In genomic region chr17:29549169-29549935, GRCh38 we compare ENCODE assay signal across 12 cellular contexts. TPM values are rescaled to one million over a fixed set of nuclear protein-coding genes. Genes with fewer than 3 reads are reported as not detected.
DNase-seq lines count a peak whose midpoint lies in the region; ATAC-seq, FAIRE-seq and TF ChIP-seq lines count a peak whose summit lies in the region.
"Had no signal": no experiment of that assay in that cellular context is flagged by ENCODE, and none has a peak within 500 bp of the region (broad histone marks: within the 10 kb centered on the region; RNA-seq: fewer than 3 reads in every experiment).

No MANE protein-coding gene starts in this region.

- TF ChIP-seq POLR2A in GM12878 (IDR thresholded peaks at IDR 0.05; ENCODE audit: low read depth, low read length): no peak

- DNase-seq in NCI-H2029 treated with DMSO at 0.1 percent for 48 hours (lab: John Stamatoyannopoulos, UW) (peak; percentile 9), NCI-H2029 (lab: John Stamatoyannopoulos, UW) (no peak), HTR-8/SVneo (ENCODE audit: insufficient read length, low spot score) (no peak), GM12878 (ENCODE audit: low read depth, low spot score) (no peak), MCF 10A (ENCODE audit: unreplicated experiment) (no peak), AG08396 (ENCODE audit: low spot score) (no peak), NCI-H748 treated with DMSO at 0.1 percent for 48 hours (lab: John Stamatoyannopoulos, UW) (no peak)
- DNase-seq: left lung; MM.1S; stimulated activated naive CD4-positive, alpha-beta T cell treated with Interleukin-2 at 50 U/mL for 16 hours had no signal

- H3K4me2 ChIP-seq in GM12878 (ENCODE audit: control insufficient read depth, insufficient read depth): no peak overlapping the region

- H3K9me3 ChIP-seq in GM12878 (replicated peaks; ENCODE audit: control insufficient read depth, insufficient read depth, low read length): no peaks in the 10 kb centered on the region
- H3K9me3 ChIP-seq: ascending aorta, left lung had no signal

- H3K4me1 Mint-ChIP-seq in nephron (peaks cover 24% of the 10 kb centered on the region), MCF 10A (ENCODE audit: insufficient read depth, unreplicated experiment) (peaks cover 6% of the 10 kb centered on the region)

- FAIRE-seq in HTR-8/SVneo (lab: Jason Lieb, UNC) (peak; percentile 78), GM12878 (lab: Jason Lieb, UNC) (no peak)

- H3K27ac Mint-ChIP-seq in nephron (peak overlapping the region in 2 of 3 experiments; percentile 29), MCF 10A (ENCODE audit: low read depth, unreplicated experiment) (no peak overlapping the region)

- no peak overlapping the region for H3K9ac ChIP-seq in GM12878 (ENCODE audit: control insufficient read depth, insufficient read depth, low read length)

- H4K20me1 ChIP-seq in GM12878 (ENCODE audit: control insufficient read depth, insufficient read depth): no peaks in the 10 kb centered on the region

- WGBS in GM12878 (ENCODE audit: insufficient coverage, insufficient replicate concordance, low lambda C conversion rate, missing lambda C conversion rate): 48% methylated on average over 5 of the region's 5 CpGs

- H3K27me3 Mint-ChIP-seq in nephron (ENCODE audit: low read depth) (no peaks in the 10 kb centered on the region), MCF 10A (ENCODE audit: insufficient read depth, unreplicated experiment) (no peaks in the 10 kb centered on the region)

- TF ChIP-seq EP300 in GM12878 (IDR thresholded peaks at IDR 0.05; ENCODE audit: borderline replicate concordance in 1 of 2, control insufficient read depth in 1 of 2, low read depth in 2 of 2, low read length in 2 of 2): no peak

- BruUV-seq in GM12878 (replicated peaks; lab: Mats Ljungman, UMichigan) (no TSS peak), MCF 10A (replicated peaks; lab: Mats Ljungman, UMichigan) (no TSS peak)

- intact Hi-C loops in GM12878 (cut with micrococcal nuclease; ENCODE audit: unreplicated experiment): no loop called here
- intact Hi-C loops in MCF 10A (cut with micrococcal nuclease): no loop called here

- RAD21 ChIA-PET in GM12878 (lab: Charles Lee; ENCODE audit: unreplicated experiment): interaction anchor here (1.1 kb wide), 2 partner anchors 13 to 180 kb away, joined by 3 to 5 read pairs; no protein-coding TSS in a partner anchor

- peak; percentile 92 for ATAC-seq in GM12878
- ATAC-seq: left lung had no signal

- H3K36me3 ChIP-seq in GM12878 (ENCODE audit: control insufficient read depth in 2 of 2, insufficient read depth in 2 of 2, low read length in 1 of 2): no peaks in the 10 kb centered on the region; a peak in 1 of 4 replicates

- H3K4me3 ChIP-seq in GM12878: no peak overlapping the region
- H3K4me3 ChIP-seq: ascending aorta, left lung had no signal

- H3K36me3 Mint-ChIP-seq in nephron (ENCODE audit: low read depth) (peaks cover 20% of the 10 kb centered on the region), MCF 10A (ENCODE audit: insufficient read depth, unreplicated experiment) (peaks cover 39% of the 10 kb centered on the region)

- CTCF ChIA-PET in GM12878 (lab: Yijun Ruan, JAX) (interaction anchor here (0.5 to 2.2 kb wide), 7 partner anchors 12 to 313 kb away, joined by 3 to 9 read pairs (median 4); no protein-coding TSS in a partner anchor), MCF 10A (lab: Yijun Ruan, JAX) (interaction anchor here (0.5 to 0.7 kb wide), 4 partner anchors 14 to 544 kb away, joined by 3 read pairs; no protein-coding TSS in a partner anchor)

- peaks cover 9% of the 10 kb centered on the region; the same call in 1 of the 2 replicates for H3K4me1 ChIP-seq in GM12878 (ENCODE audit: control insufficient read depth, insufficient read depth, low read length)
- H3K4me1 ChIP-seq: ascending aorta had no signal

- SMC1A ChIA-PET in GM12878 (lab: Charles Lee; ENCODE audit: uncharacterized antibody, unreplicated experiment): interaction anchor here (1.0 to 1.8 kb wide), 2 partner anchors 11 to 180 kb away, joined by 4 to 5 read pairs; no protein-coding TSS in a partner anchor

- H3K4me3 Mint-ChIP-seq in nephron (no peak overlapping the region), MCF 10A (ENCODE audit: unreplicated experiment) (no peak overlapping the region)

- in situ Hi-C loops in GM12878 (cut with MboI): no loop called here

- H3K9me3 Mint-ChIP-seq in nephron (no peaks in the 10 kb centered on the region), MCF 10A (ENCODE audit: unreplicated experiment) (no peaks in the 10 kb centered on the region)

- no peak for TF ChIP-seq CTCF in GM12878 (IDR thresholded peaks at IDR 0.05 in 2 of 3, conservative IDR thresholded peaks at IDR 0.05 in 1 of 3; ENCODE audit: control insufficient read depth in 2 of 3, extremely low read depth in 1 of 3, insufficient read depth in 1 of 3, low read depth in 3 of 3, low read length in 3 of 3)
- no peak for TF ChIP-seq CTCF in nephron (IDR thresholded peaks at IDR 0.05; ENCODE audit: unreplicated experiment in 3 of 3)
- no peak for TF ChIP-seq CTCF in MCF 10A (IDR thresholded peaks at IDR 0.05; ENCODE audit: unreplicated experiment)

- POLR2A ChIA-PET in GM12878 (lab: Charles Lee): interaction anchor here (0.6 to 1.0 kb wide), 2 partner anchors 12 to 30 kb away, joined by 3 to 5 read pairs; no protein-coding TSS in a partner anchor
- POLR2A ChIA-PET in MCF 10A (lab: Yijun Ruan, JAX): interaction anchor here (0.7 kb wide), 1 partner anchor 18 kb away, joined by 4 read pairs; the partner anchor contains the start of gene ABHD15

- H2AFZ ChIP-seq in GM12878 (ENCODE audit: control insufficient read depth, low read depth, low read length): no peak overlapping the region

- H3K27me3 ChIP-seq in GM12878 (replicated peaks in 1 of 2; ENCODE audit: control insufficient read depth in 2 of 2, insufficient read depth in 2 of 2, low read length in 1 of 2): no peaks in the 10 kb centered on the region
- H3K27me3 ChIP-seq: ascending aorta, left lung had no signal

- H3K27ac ChIP-seq in GM12878 (ENCODE audit: control insufficient read depth, insufficient read depth): no peak overlapping the region
- H3K27ac ChIP-seq: ascending aorta, left lung had no signal

- TF ChIP-seq RAD21 in GM12878 (IDR thresholded peaks at IDR 0.05; ENCODE audit: insufficient read depth, low read depth, low read length): no peak

- no peaks in the 10 kb centered on the region for H3K79me2 ChIP-seq in GM12878 (ENCODE audit: control insufficient read depth, insufficient read depth, low read length)

RNA-seq across cellular contexts. Expression of gene ABHD15, which starts 17.5 kb away (rescaled TPM):
- 7.5 and 8.0 TPM in 2 replicates for total RNA-seq in GM12878 (2013; cell fraction: nucleolus; rRNA removed)
- total RNA-seq in GM12878 (2014; rRNA removed): 6.5 and 7.5 TPM in 2 replicates
- 5.1 and 5.2 TPM in 2 replicates for total RNA-seq in GM12878 (2014; rRNA removed; fragmentation: Illumina TruSeq; extraction: Trizol)
- 9.0 and 9.2 TPM in 2 replicates for total RNA-seq in GM12878 (2021)
- 2.0 TPM for polyA plus RNA-seq in GM12878 (2011; ENCODE audit: low read depth)
- polyA plus RNA-seq in GM12878 (2011; rRNA removed): 4.1 and 4.7 TPM in 2 replicates
- polyA plus RNA-seq in GM12878 (2011; cell fraction: cytosol; rRNA removed): 4.1 and 5.8 TPM in 2 replicates
- 5.9 and 6.4 TPM in 2 replicates for polyA plus RNA-seq in GM12878 (2011; cell fraction: nucleus; rRNA removed)
- 3.5 and 4.7 TPM in 2 replicates for polyA plus RNA-seq in GM12878 (2012)
- 5.3 and 5.8 TPM in 2 replicates for polyA plus RNA-seq in GM12878 (2014; fragmentation: Illumina TruSeq; extraction: Trizol)
- 1 to 10 TPM; 2.1 to 2.6 TPM for polyA plus RNA-seq in GM12878 (2014; fragmentation: Nextera tagmentation; extraction: Ambion mirVana)
- polyA plus RNA-seq in GM12878 (2014; rRNA removed): 5.9 and 6.1 TPM in 2 replicates
- 1 to 10 TPM; 2.6 to 3.9 TPM for polyA plus RNA-seq in GM12878 (2016; fragmentation: Nextera tagmentation; extraction: Ambion mirVana)
- polyA minus RNA-seq in GM12878 (2011; rRNA and poly(A)+ RNA removed): 5.5 and 8.8 TPM in 2 replicates
- polyA minus RNA-seq in GM12878 (2011; cell fraction: cytosol; rRNA and poly(A)+ RNA removed): 3.5 and 3.7 TPM in 2 replicates
- polyA minus RNA-seq in GM12878 (2011; cell fraction: nucleus; rRNA and poly(A)+ RNA removed): 3.4 and 6.5 TPM in 2 replicates
- total RNA-seq in MCF 10A (2022): 2.8 and 4.9 TPM in 2 replicates

RNA-seq across cellular contexts. Expression of gene TP53I13, which starts 19.1 kb away (rescaled TPM):
- 36.6 and 40.4 TPM in 2 replicates for total RNA-seq in GM12878 (2013; cell fraction: nucleolus; rRNA removed)
- total RNA-seq in GM12878 (2014; rRNA removed): 30.9 and 33.4 TPM in 2 replicates
- 8.6 and 10.4 TPM in 2 replicates for total RNA-seq in GM12878 (2014; rRNA removed; fragmentation: Illumina TruSeq; extraction: Trizol)
- 38.5 and 40.1 TPM in 2 replicates for total RNA-seq in GM12878 (2021)
- polyA plus RNA-seq in GM12878 (2011; ENCODE audit: low read depth): 5.4 TPM
- 5.5 and 8.8 TPM in 2 replicates for polyA plus RNA-seq in GM12878 (2011; rRNA removed)
- polyA plus RNA-seq in GM12878 (2011; cell fraction: cytosol; rRNA removed): 9.9 and 18.4 TPM in 2 replicates
- 229 and 261 TPM in 2 replicates for polyA plus RNA-seq in GM12878 (2011; cell fraction: nucleus; rRNA removed)
- 25.2 and 26.9 TPM in 2 replicates for polyA plus RNA-seq in GM12878 (2012)
- 0.97 and 4.5 TPM in 2 replicates for polyA plus RNA-seq in GM12878 (2014; fragmentation: Illumina TruSeq; extraction: Trizol)
- polyA plus RNA-seq in GM12878 (2014; fragmentation: Nextera tagmentation; extraction: Ambion mirVana): under 1 TPM in 1 of 2 experiments, not detected in 1; 0.31 TPM
- 45.1 and 54.2 TPM in 2 replicates for polyA plus RNA-seq in GM12878 (2014; rRNA removed)
- 10 to 100 TPM; 19.5 to 22.9 TPM for polyA plus RNA-seq in GM12878 (2016; fragmentation: Nextera tagmentation; extraction: Ambion mirVana)
- polyA minus RNA-seq in GM12878 (2011; rRNA and poly(A)+ RNA removed): 3.3 and 10.7 TPM in 2 replicates
- 4.1 and 7.7 TPM in 2 replicates for polyA minus RNA-seq in GM12878 (2011; cell fraction: cytosol; rRNA and poly(A)+ RNA removed)
- polyA minus RNA-seq in GM12878 (2011; cell fraction: nucleus; rRNA and poly(A)+ RNA removed): 26.0 and 38.0 TPM in 2 replicates
- 29.6 and 34.5 TPM in 2 replicates for total RNA-seq in MCF 10A (2022)

RNA-seq across cellular contexts. Expression of gene GIT1, which starts 40.1 kb away (rescaled TPM):
- 31.4 and 40.8 TPM in 2 replicates for total RNA-seq in GM12878 (2013; cell fraction: nucleolus; rRNA removed)
- total RNA-seq in GM12878 (2014; rRNA removed) (24.2 and 30.6 TPM in 2 replicates), GM12878 (2014; rRNA removed; fragmentation: Illumina TruSeq; extraction: Trizol) (15.4 and 16.1 TPM in 2 replicates), GM12878 (2021) (45.1 and 45.3 TPM in 2 replicates), MCF 10A (2022) (49.0 and 52.6 TPM in 2 replicates)
- polyA plus RNA-seq in GM12878 (2011; ENCODE audit: low read depth): 6.9 TPM
- polyA plus RNA-seq in GM12878 (2011; rRNA removed) (11.3 and 25.6 TPM in 2 replicates), GM12878 (2014; fragmentation: Illumina TruSeq; extraction: Trizol) (20.0 and 32.4 TPM in 2 replicates), GM12878 (2014; fragmentation: Nextera tagmentation; extraction: Ambion mirVana) (under 1 TPM; 0.24 to 0.58 TPM), GM12878 (2014; rRNA removed) (33.7 and 34.2 TPM in 2 replicates), GM12878 (2016; fragmentation: Nextera tagmentation; extraction: Ambion mirVana) (1 to 10 TPM; 4.4 to 4.9 TPM)
- polyA plus RNA-seq in GM12878 (2011; cell fraction: cytosol; rRNA removed): 19.7 and 24.9 TPM in 2 replicates
- polyA plus RNA-seq in GM12878 (2011; cell fraction: nucleus; rRNA removed): 76.5 and 89.1 TPM in 2 replicates
- polyA plus RNA-seq in GM12878 (2012): 19.0 and 19.4 TPM in 2 replicates
- 24.4 and 31.5 TPM in 2 replicates for polyA minus RNA-seq in GM12878 (2011; rRNA and poly(A)+ RNA removed)
- 15.8 and 24.1 TPM in 2 replicates for polyA minus RNA-seq in GM12878 (2011; cell fraction: cytosol; rRNA and poly(A)+ RNA removed)
- 33.0 and 56.8 TPM in 2 replicates for polyA minus RNA-seq in GM12878 (2011; cell fraction: nucleus; rRNA and poly(A)+ RNA removed)

RNA-seq across cellular contexts. Expression of gene ANKRD13B, which starts 43.6 kb away (rescaled TPM):
- 12.6 and 16.8 TPM in 2 replicates for total RNA-seq in GM12878 (2013; cell fraction: nucleolus; rRNA removed)
- 7.1 and 8.5 TPM in 2 replicates for total RNA-seq in GM12878 (2014; rRNA removed)
- total RNA-seq in GM12878 (2014; rRNA removed; fragmentation: Illumina TruSeq; extraction: Trizol): 2.5 and 2.9 TPM in 2 replicates
- total RNA-seq in GM12878 (2021): 14.0 and 15.0 TPM in 2 replicates
- polyA plus RNA-seq in GM12878 (2011; ENCODE audit: low read depth): 0.56 TPM
- polyA plus RNA-seq in GM12878 (2011; rRNA removed): 1.3 and 3.0 TPM in 2 replicates
- polyA plus RNA-seq in GM12878 (2011; cell fraction: cytosol; rRNA removed): 3.2 and 6.8 TPM in 2 replicates
- 64.3 and 77.7 TPM in 2 replicates for polyA plus RNA-seq in GM12878 (2011; cell fraction: nucleus; rRNA removed)
- 2.0 and 3.5 TPM in 2 replicates for polyA plus RNA-seq in GM12878 (2012)
- 1.5 and 4.0 TPM in 2 replicates for polyA plus RNA-seq in GM12878 (2014; fragmentation: Illumina TruSeq; extraction: Trizol)
- polyA plus RNA-seq in GM12878 (2014; fragmentation: Nextera tagmentation; extraction: Ambion mirVana): under 1 TPM; 0.18 to 0.53 TPM
- polyA plus RNA-seq in GM12878 (2014; rRNA removed): 14.9 and 15.9 TPM in 2 replicates
- polyA plus RNA-seq in GM12878 (2016; fragmentation: Nextera tagmentation; extraction: Ambion mirVana): 1 to 10 TPM; 1.6 to 2.1 TPM
- 2.6 and 5.8 TPM in 2 replicates for polyA minus RNA-seq in GM12878 (2011; rRNA and poly(A)+ RNA removed)
- 3.2 and 4.6 TPM in 2 replicates for polyA minus RNA-seq in GM12878 (2011; cell fraction: cytosol; rRNA and poly(A)+ RNA removed)
- polyA minus RNA-seq in GM12878 (2011; cell fraction: nucleus; rRNA and poly(A)+ RNA removed): 8.9 and 16.6 TPM in 2 replicates
- total RNA-seq in MCF 10A (2022): 14.4 and 17.9 TPM in 2 replicates
